Comparison of ENCODE assay signal across 23 cellular contexts in genomic region chr6:33104893-33105292, GRCh38.
"Had no signal": no experiment of that assay in that cellular context is flagged by ENCODE, and none has a peak within 500 bp of the region (broad histone marks: within the 10 kb centered on the region; RNA-seq: fewer than 3 reads in every experiment).

No MANE protein-coding gene starts in this region.

- H3K4me3 Mint-ChIP-seq: activated CD4-positive, alpha-beta T cell treated with anti-CD3 and anti-CD28 coated beads, Interleukin-2, amount 10 ng/mL, durations not matched to agents 7 days and 5 days; activated CD8-positive, alpha-beta memory T cell treated with anti-CD3 and anti-CD28 coated beads, Interleukin-2, amount 10 ng/mL, durations not matched to agents 7 days and 5 days; activated CD8-positive, alpha-beta T cell treated with anti-CD3 and anti-CD28 coated beads for 36 hours; activated naive CD4-positive, alpha-beta T cell treated with anti-CD3 and anti-CD28 coated beads, Interleukin-2, amount 50 U/mL, for 24 hours; brain; memory B cell; nephron had no signal

- ATAC-seq: activated CD8-positive, alpha-beta memory T cell treated with anti-CD3 and anti-CD28 coated beads, Interleukin-2, amount 10 ng/mL, durations not matched to agents 7 days and 5 days; activated CD8-positive, alpha-beta T cell treated with anti-CD3 and anti-CD28 coated beads for 36 hours; foreskin keratinocyte; left colon; right cardiac atrium had no signal

- H3K36me3 Mint-ChIP-seq: brain had no signal

- H3K4me3 ChIP-seq: stomach, transverse colon had no signal

- H3K4me1 Mint-ChIP-seq: activated CD8-positive, alpha-beta memory T cell treated with anti-CD3 and anti-CD28 coated beads, Interleukin-2, amount 10 ng/mL, durations not matched to agents 7 days and 5 days; activated naive CD4-positive, alpha-beta T cell treated with anti-CD3 and anti-CD28 coated beads, Interleukin-2, amount 50 U/mL, for 24 hours; brain; nephron had no signal

- H3K27ac ChIP-seq: foreskin keratinocyte, parathyroid adenoma, stomach, transverse colon, WERI-Rb-1 had no signal

- H3K27ac Mint-ChIP-seq: activated CD4-positive, alpha-beta T cell treated with anti-CD3 and anti-CD28 coated beads, Interleukin-2, amount 10 ng/mL, durations not matched to agents 7 days and 5 days; activated CD8-positive, alpha-beta memory T cell treated with anti-CD3 and anti-CD28 coated beads, Interleukin-2, amount 10 ng/mL, durations not matched to agents 7 days and 5 days; activated CD8-positive, alpha-beta T cell treated with anti-CD3 and anti-CD28 coated beads for 36 hours; activated naive CD4-positive, alpha-beta T cell treated with anti-CD3 and anti-CD28 coated beads, Interleukin-2, amount 50 U/mL, for 24 hours; brain; memory B cell; nephron had no signal

- DNase-seq: activated CD4-positive, alpha-beta T cell treated with anti-CD3 and anti-CD28 coated beads, Interleukin-2, amount 10 ng/mL, durations not matched to agents 7 days and 5 days; activated CD4-positive, CD25-positive, alpha-beta regulatory T cell treated with anti-CD3 and anti-CD28 coated beads, Interleukin-2, amount 50 U/mL, for 72 hours; activated CD8-positive, alpha-beta memory T cell treated with anti-CD3 and anti-CD28 coated beads, Interleukin-2, amount 10 ng/mL, durations not matched to agents 7 days and 5 days; activated CD8-positive, alpha-beta T cell treated with anti-CD3 and anti-CD28 coated beads for 36 hours; activated gamma-delta T cell; activated T-cell treated with anti-CD3 and anti-CD28 coated beads for 4 hours; aorta; effector CD4-positive, alpha-beta T cell; erythroblast; foreskin keratinocyte; left colon; right cardiac atrium; stimulated activated CD4-positive, alpha-beta T cell treated with anti-CD3 and anti-CD28 coated beads, Interleukin-12 subunit alpha, Interleukin-12 subunit beta, amount 100 ng/mL, for 4 hours; stimulated activated CD4-positive, alpha-beta T cell treated with anti-CD3 and anti-CD28 coated beads, Interleukin-4, amount 100 ng/mL, for 4 hours; stomach; T1000; transverse colon; WERI-Rb-1 had no signal

- H3K4me1 ChIP-seq: foreskin keratinocyte, parathyroid adenoma, stomach, transverse colon had no signal

- H3K36me3 ChIP-seq: stomach, transverse colon, WERI-Rb-1 had no signal
